9 cellular contexts compared by ENCODE assay signal in genomic region chr12:91178139-91178561, GRCh38. TPM values are rescaled to one million over a fixed set of nuclear protein-coding genes. Genes with fewer than 3 reads are reported as not detected.
DNase-seq lines count a peak whose midpoint lies in the region; ATAC-seq and TF ChIP-seq lines count a peak whose summit lies in the region.
"Had no signal": no experiment of that assay in that cellular context is flagged by ENCODE, and none has a peak within 500 bp of the region (broad histone marks: within the 10 kb centered on the region; RNA-seq: fewer than 3 reads in every experiment).

No MANE protein-coding gene starts in this region.

- no peak overlapping the region for H3K4me3 ChIP-seq in H7 (ENCODE audit: insufficient read depth, low read depth, low read length)

- no peaks in the 10 kb centered on the region for H3K4me1 Mint-ChIP-seq in natural killer cell

- H3K36me3 Mint-ChIP-seq in natural killer cell: no peaks in the 10 kb centered on the region

- H3K4me3 Mint-ChIP-seq in natural killer cell: no peak overlapping the region
- H3K4me3 Mint-ChIP-seq: dendritic cell treated with granulocyte-macrophage colony-stimulating factor and Interleukin-4, amounts not matched to agents 40 ng/mL and 50 ng/mL, for 4 days had no signal

- ATAC-seq in HG03460 (IDR thresholded peaks at IDR 0.05; ENCODE audit: unreplicated experiment) (no peak), natural killer cell (no peak)

- H3K27me3 ChIP-seq in H7 (ENCODE audit: control insufficient read depth, insufficient read depth, low read length): no peaks in the 10 kb centered on the region; the same call in 1 of the 2 replicates

- peak; percentile 28 for DNase-seq in D341Med (ENCODE audit: low spot score)
- peak; percentile 1 for DNase-seq in NCI-H1694 (lab: John Stamatoyannopoulos, UW)
- DNase-seq in dedifferentiated amniotic fluid mesenchymal stem cell (ENCODE audit: extremely low spot score): peak; percentile 43
- DNase-seq in myocyte (ENCODE audit: low read depth): peak; percentile 82
- DNase-seq in stimulated activated CD4-positive, alpha-beta T cell treated with anti-CD3 and anti-CD28 coated beads, Interleukin-2, amount 100 ng/mL, for 48 hours: no peak
- DNase-seq in natural killer cell: no peak
- DNase-seq in H7: no peak

- H3K9me3 Mint-ChIP-seq in natural killer cell: no peaks in the 10 kb centered on the region
- H3K9me3 Mint-ChIP-seq: dendritic cell treated with granulocyte-macrophage colony-stimulating factor and Interleukin-4, amounts not matched to agents 40 ng/mL and 50 ng/mL, for 4 days had no signal

- intact Hi-C loops in natural killer cell (cut with micrococcal nuclease): no loop called here

- no peak overlapping the region for H3K27ac Mint-ChIP-seq in natural killer cell
- H3K27ac Mint-ChIP-seq: dendritic cell treated with granulocyte-macrophage colony-stimulating factor and Interleukin-4, amounts not matched to agents 40 ng/mL and 50 ng/mL, for 4 days had no signal

- TF ChIP-seq CTCF in natural killer cell (IDR thresholded peaks at IDR 0.05): no peak

- H3K27me3 Mint-ChIP-seq in natural killer cell (ENCODE audit: low read depth in 2 of 2): no peaks in the 10 kb centered on the region
- H3K27me3 Mint-ChIP-seq: dendritic cell treated with granulocyte-macrophage colony-stimulating factor and Interleukin-4, amounts not matched to agents 40 ng/mL and 50 ng/mL, for 4 days had no signal

- H3K36me3 ChIP-seq in H7 (replicated peaks; ENCODE audit: control insufficient read depth, insufficient read depth, low read length): no peaks in the 10 kb centered on the region

RNA-seq across cellular contexts. Expression of gene DCN, which starts 4.5 kb away (rescaled TPM):
- total RNA-seq in myocyte (356 and 491 TPM in 2 replicates), natural killer cell (under 1 TPM in 1 of 3 donors, not detected in 2; 0.90 TPM)
- polyA plus RNA-seq in myocyte (2012): 544 TPM
- total RNA-seq in H7 (2014; rRNA removed; shearing (Covaris generic)): 0.22 TPM in 1 of 2 replicates, not detected in the other

Comparison
In these comparisons a context has a peak if more than half of its experiments do, and no peak if none do; other contexts are left out.
1. DNase-seq: peak in D341Med (single experiment), NCI-H1694 (single experiment), dedifferentiated amniotic fluid mesenchymal stem cell (single experiment) and myocyte (single experiment); none in stimulated activated CD4-positive, alpha-beta T cell treated with anti-CD3 and anti-CD28 coated beads, Interleukin-2, amount 100 ng/mL, for 48 hours (0 of 2), natural killer cell (single experiment) and H7 (single experiment).
2. RNA of gene DCN, which starts 4.5 kb away (total RNA-seq): 356 to 491 TPM in myocyte; 0.90 TPM in natural killer cell and 0.22 TPM in H7; every median in the first group is over 100 times any median in the second.